ENCODE assay signal across 7 cellular contexts in genomic region chr1:202599669-202600431, GRCh38.
DNase-seq lines count a peak whose midpoint lies in the region; ATAC-seq and TF ChIP-seq lines count a peak whose summit lies in the region.

No MANE protein-coding gene starts in this region.

- peak; percentile 52 for ATAC-seq in HG03139 (IDR thresholded peaks at IDR 0.05; ENCODE audit: unreplicated experiment)
- no peak for ATAC-seq in GM21360 (IDR thresholded peaks at IDR 0.05; ENCODE audit: unreplicated experiment)

- no peak for TF ChIP-seq POLR2A in breast epithelium (IDR thresholded peaks at IDR 0.05)

- no peaks in the 10 kb centered on the region for H3K9me3 ChIP-seq in breast epithelium

- TF ChIP-seq CTCF in GM10248 (IDR thresholded peaks at IDR 0.05; ENCODE audit: control extremely low read depth, extremely low read depth, low read depth, missing control alignments) (peak; percentile 88), breast epithelium (IDR thresholded peaks at IDR 0.05) (peak in 2 of 3 donors; percentile 73 to 84)

- no peaks in the 10 kb centered on the region for H3K36me3 ChIP-seq in breast epithelium

- intact Hi-C loops in breast epithelium (cut with DNase I; ENCODE audit: low total_unique reads), result no loop called here

- H3K4me1 ChIP-seq in breast epithelium, result no peaks in the 10 kb centered on the region

- POLR2A ChIA-PET in GM10248 (lab: Yijun Ruan, JAX), result no interaction called here

- no peaks in the 10 kb centered on the region for H3K27me3 ChIP-seq in breast epithelium

- CTCF ChIA-PET in GM10248 (lab: Yijun Ruan, JAX), result interaction anchor here (0.6 to 3.2 kb wide), 22 partner anchors 10 to 258 kb away, joined by 3 to 13 read pairs (median 4); partner anchors contain the start of gene UBE2T

- no peak overlapping the region for H3K4me3 ChIP-seq in breast epithelium

- DNase-seq in GM10248 (ENCODE audit: extremely low spot score) (peak; percentile 85), OCI-M1 (lab: John Stamatoyannopoulos, UW) (peak; percentile 77), breast epithelium (ENCODE audit: low spot score in 2 of 2) (peak in 1 of 2 donors; percentile 68), kidney glomerular epithelial cell (lab: John Stamatoyannopoulos, UW) (peak; percentile 82)
- DNase-seq in stimulated activated CD8-positive, alpha-beta memory T cell treated with anti-CD3 and anti-CD28 coated beads, Interleukin-4, amount 100 ng/mL, for 24 hours (ENCODE audit: low read depth), result peak; percentile 8

- peak overlapping the region in 1 of 2 donors; percentile 32 for H3K27ac ChIP-seq in breast epithelium
